Comparison of ENCODE assay signal across 29 cellular contexts in genomic region chr17:35590249-35590824, GRCh38. TPM values are rescaled to one million over a fixed set of nuclear protein-coding genes. Genes with fewer than 3 reads are reported as not detected.
DNase-seq lines count a peak whose midpoint lies in the region; ATAC-seq, FAIRE-seq and TF ChIP-seq lines count a peak whose summit lies in the region.
"Had no signal": no experiment of that assay in that cellular context is flagged by ENCODE, and none has a peak within 500 bp of the region (broad histone marks: within the 10 kb centered on the region; RNA-seq: fewer than 3 reads in every experiment).

No MANE protein-coding gene starts in this region.

- H3K9ac ChIP-seq in DND-41 (ENCODE audit: low read depth, low read length) (no peak overlapping the region), keratinocyte (ENCODE audit: control insufficient read depth, extremely low read depth, insufficient read depth, low read length) (no peak overlapping the region)

- H3K4me3 ChIP-seq in DND-41 (ENCODE audit: low read depth in 1 of 2, low read length in 2 of 2) (no peak overlapping the region), WERI-Rb-1 (ENCODE audit: low read depth, low read length) (no peak overlapping the region; the same call in 1 of the 2 replicates), keratinocyte (ENCODE audit: control insufficient read depth in 2 of 3, extremely low read depth in 1 of 3, insufficient read depth in 2 of 3, low read depth in 1 of 3, low read length in 3 of 3) (no peak overlapping the region)
- H3K4me3 ChIP-seq: body of pancreas, GM12878, heart right ventricle, prostate gland, sigmoid colon, upper lobe of left lung had no signal

- H3K4me1 ChIP-seq in DND-41 (ENCODE audit: insufficient read depth, low read length) = peaks cover 35% of the 10 kb centered on the region
- H3K4me1 ChIP-seq in keratinocyte (ENCODE audit: control insufficient read depth, extremely low read depth, insufficient read depth, low read length) = peaks cover 15% of the 10 kb centered on the region

- H3K36me3 ChIP-seq in DND-41 (ENCODE audit: insufficient read depth, low read length) = peaks cover 16% of the 10 kb centered on the region
- peaks cover 32% of the 10 kb centered on the region for H3K36me3 ChIP-seq in WERI-Rb-1
- H3K36me3 ChIP-seq in keratinocyte (ENCODE audit: control insufficient read depth in 2 of 2, extremely low read depth in 1 of 2, insufficient read depth in 2 of 2, low read length in 2 of 2) = peaks cover 1 to 4% of the 10 kb centered on the region in 2 experiments
- H3K36me3 ChIP-seq: prostate gland had no signal

- H3K9me1 ChIP-seq in keratinocyte (ENCODE audit: control insufficient read depth, extremely low read depth, insufficient read depth, low read length) = no peaks in the 10 kb centered on the region

- DNase-seq in DND-41 = no peak
- DNase-seq in WERI-Rb-1 = no peak
- no peak for DNase-seq in keratinocyte (ENCODE audit: low read depth, low spot score)
- DNase-seq in hippocampal formation (lab: John Stamatoyannopoulos, UW) = no peak
- DNase-seq in medulla oblongata (ENCODE audit: extremely low spot score) = no peak
- DNase-seq: activated CD4-positive, alpha-beta T cell treated with anti-CD3 and anti-CD28 coated beads for 1 hour; activated CD8-positive, alpha-beta T cell treated with anti-CD3 and anti-CD28 coated beads for 36 hours; activated effector memory CD4-positive, alpha-beta T cell treated with anti-CD3 and anti-CD28 coated beads, Interleukin-2, amount 50 U/mL, for 16 hours; body of pancreas; C1 segment of cervical spinal cord; effector CD8-positive, alpha-beta T cell; foreskin fibroblast; heart right ventricle; Kasumi-1; NCI-H1048; NCI-H1694; NCI-H510A; Right ventricle myocardium superior; sigmoid colon; stimulated activated CD4-positive, alpha-beta T cell treated with anti-CD3 and anti-CD28 coated beads, Interleukin-4, amount 100 ng/mL, for 4 hours; stimulated activated naive B cell treated with anti-CD40 and anti-IgM and Interleukin-4, amounts not matched to agents 10 μg/mL and 1 μg/mL and 100 μg/mL, for 72 hours; upper lobe of left lung had no signal

- H3K4me2 ChIP-seq in DND-41 (ENCODE audit: insufficient read depth, low read length) (0 out of 2 replicates have a peak overlapping the region, but pooled peaks have one; percentile 0), keratinocyte (ENCODE audit: control insufficient read depth, extremely low read depth, insufficient read depth, low read depth, low read length) (peak overlapping the region; percentile 37)

- H2AFZ ChIP-seq in DND-41 (ENCODE audit: low read depth, low read length) (no peak overlapping the region), keratinocyte (ENCODE audit: control insufficient read depth, low read length) (no peak overlapping the region)

- FAIRE-seq in keratinocyte (lab: Jason Lieb, UNC) = no peak
- FAIRE-seq: GM12878 had no signal

- peak overlapping the region; percentile 36 for H3K27ac ChIP-seq in C4-2B
- H3K27ac ChIP-seq in DND-41 (ENCODE audit: low read length) = no peak overlapping the region
- peak overlapping the region; percentile 63 for H3K27ac ChIP-seq in WERI-Rb-1
- H3K27ac ChIP-seq in keratinocyte (ENCODE audit: control insufficient read depth, insufficient read depth, low read length) = peak overlapping the region; percentile 98
- H3K27ac ChIP-seq: body of pancreas, heart right ventricle, neutrophil, prostate gland, upper lobe of left lung had no signal

- H3K9me3 ChIP-seq in DND-41 (ENCODE audit: insufficient read depth, low read length, severe bottlenecking) (no peaks in the 10 kb centered on the region), WERI-Rb-1 (ENCODE audit: severe bottlenecking) (no peaks in the 10 kb centered on the region), keratinocyte (ENCODE audit: control insufficient read depth, low read depth, low read length) (no peaks in the 10 kb centered on the region)
- H3K9me3 ChIP-seq: body of pancreas, heart right ventricle, neutrophil, prostate gland, sigmoid colon, upper lobe of left lung had no signal

- no peaks in the 10 kb centered on the region for H4K20me1 ChIP-seq in DND-41 (ENCODE audit: insufficient read depth, low read length)
- H4K20me1 ChIP-seq in keratinocyte (ENCODE audit: control insufficient read depth, extremely low read depth, insufficient read depth, low read length) = peaks cover 7% of the 10 kb centered on the region

- TF ChIP-seq CTCF in C4-2B (conservative IDR thresholded peaks at IDR 0.05) = no peak
- TF ChIP-seq CTCF in DND-41 (IDR thresholded peaks at IDR 0.05; ENCODE audit: borderline replicate concordance, extremely low read depth, low read length, poor library complexity, severe bottlenecking) = no peak
- no peak for TF ChIP-seq CTCF in WERI-Rb-1 (IDR thresholded peaks at IDR 0.05; ENCODE audit: low read depth, low read length)
- no peak for TF ChIP-seq CTCF in keratinocyte (optimal IDR thresholded peaks at IDR 0.05 in 1 of 3, IDR thresholded peaks at IDR 0.05 in 1 of 3, conservative IDR thresholded peaks at IDR 0.05 in 1 of 3; ENCODE audit: extremely low read depth in 1 of 3, insufficient read depth in 2 of 3, low read length in 3 of 3)

- H3K79me2 ChIP-seq in DND-41 (ENCODE audit: insufficient read depth, low read length) (peaks cover 77% of the 10 kb centered on the region), keratinocyte (ENCODE audit: control insufficient read depth, insufficient read depth, low read length) (peaks cover 69% of the 10 kb centered on the region)

- no peak for ATAC-seq in DND-41 (ENCODE audit: insufficient read depth, low read depth)
- no peak for ATAC-seq in GM21367 (IDR thresholded peaks at IDR 0.05; ENCODE audit: unreplicated experiment)
- ATAC-seq: activated CD8-positive, alpha-beta T cell treated with anti-CD3 and anti-CD28 coated beads for 36 hours; body of pancreas; GM12878; heart right ventricle; stimulated activated naive B cell treated with anti-CD40 and anti-IgM and Interleukin-4, amounts not matched to agents 10 μg/mL and 1 μg/mL and 100 μg/mL, for 72 hours had no signal

- dilution Hi-C loops in keratinocyte (cut with MboI; ENCODE audit: extremely low pct_ligation_motif_present, low sequenced_read_pairs) = no loop called here

- H3K27me3 ChIP-seq in DND-41 (ENCODE audit: insufficient read depth, low read length, poor library complexity) = no peaks in the 10 kb centered on the region
- no peaks in the 10 kb centered on the region for H3K27me3 ChIP-seq in WERI-Rb-1 (ENCODE audit: insufficient read depth, low read depth, severe bottlenecking)
- H3K27me3 ChIP-seq in keratinocyte (ENCODE audit: control insufficient read depth, extremely low read depth, insufficient read depth, low read length) = no peaks in the 10 kb centered on the region
- H3K27me3 ChIP-seq: body of pancreas, heart right ventricle, neutrophil, sigmoid colon, upper lobe of left lung had no signal

RNA-seq across cellular contexts. Expression of gene AP2B1, which starts 3.2 kb away (rescaled TPM):
- 151 to 209 TPM (median 189 TPM) in 3 replicates for polyA plus RNA-seq in keratinocyte
- 75.5 TPM for polyA plus RNA-seq in keratinocyte (2011; ENCODE audit: low read depth)
- 159 and 240 TPM in 2 replicates for polyA plus RNA-seq in keratinocyte (2011; cell fraction: cytosol; rRNA removed)
- polyA plus RNA-seq in keratinocyte (2011; cell fraction: nucleus; rRNA removed) = 144 and 149 TPM in 2 replicates
- 42.0 and 163 TPM in 2 replicates for polyA plus RNA-seq in keratinocyte (2012; ENCODE audit: low replicate concordance)
- 179 to 376 TPM (median 320 TPM) in 3 replicates for polyA minus RNA-seq in keratinocyte
- polyA minus RNA-seq in keratinocyte (2011; cell fraction: cytosol; rRNA and poly(A)+ RNA removed) = 215 TPM
- polyA minus RNA-seq in keratinocyte (2011; cell fraction: nucleus; rRNA and poly(A)+ RNA removed) = 98.2 and 178 TPM in 2 replicates

RNA-seq across cellular contexts. Expression of gene PEX12, which starts 12.0 kb away (rescaled TPM):
- 6.4 to 7.7 TPM (median 6.9 TPM) in 3 replicates for polyA plus RNA-seq in keratinocyte
- polyA plus RNA-seq in keratinocyte (2011; ENCODE audit: low read depth) = 4.7 TPM
- 3.0 and 5.2 TPM in 2 replicates for polyA plus RNA-seq in keratinocyte (2011; cell fraction: cytosol; rRNA removed)
- polyA plus RNA-seq in keratinocyte (2011; cell fraction: nucleus; rRNA removed) = 8.5 and 10.6 TPM in 2 replicates
- 3.9 and 5.2 TPM in 2 replicates for polyA plus RNA-seq in keratinocyte (2012; ENCODE audit: low replicate concordance)
- polyA minus RNA-seq in keratinocyte = 4.3 to 7.0 TPM (median 5.8 TPM) in 3 replicates
- 4.0 TPM for polyA minus RNA-seq in keratinocyte (2011; cell fraction: cytosol; rRNA and poly(A)+ RNA removed)
- 3.6 and 5.2 TPM in 2 replicates for polyA minus RNA-seq in keratinocyte (2011; cell fraction: nucleus; rRNA and poly(A)+ RNA removed)

RNA-seq across cellular contexts. Expression of gene SLFN14, which starts 29.7 kb away (rescaled TPM):
- not detected in 3 replicates for polyA plus RNA-seq in keratinocyte
- polyA plus RNA-seq in keratinocyte (2011; ENCODE audit: low read depth) = not detected
- not detected in 2 replicates for polyA plus RNA-seq in keratinocyte (2011; cell fraction: cytosol; rRNA removed)
- not detected in 2 replicates for polyA plus RNA-seq in keratinocyte (2011; cell fraction: nucleus; rRNA removed)
- not detected in 2 replicates for polyA plus RNA-seq in keratinocyte (2012; ENCODE audit: low replicate concordance)
- not detected in 3 replicates for polyA minus RNA-seq in keratinocyte
- not detected for polyA minus RNA-seq in keratinocyte (2011; cell fraction: cytosol; rRNA and poly(A)+ RNA removed)
- not detected in 2 replicates for polyA minus RNA-seq in keratinocyte (2011; cell fraction: nucleus; rRNA and poly(A)+ RNA removed)
- polyA plus RNA-seq: AG04450, esophagus, heart right ventricle, sigmoid colon had no signal

RNA-seq across cellular contexts. Expression of gene SLFN12L, which starts 52.9 kb away (rescaled TPM):
- polyA plus RNA-seq in keratinocyte = 0.05 to 0.09 TPM (median 0.06 TPM) in 3 replicates
- polyA plus RNA-seq in keratinocyte (2011; ENCODE audit: low read depth) = not detected
- polyA plus RNA-seq in keratinocyte (2011; cell fraction: cytosol; rRNA removed) = 0.07 TPM in 1 of 2 replicates, not detected in the other
- polyA plus RNA-seq in keratinocyte (2011; cell fraction: nucleus; rRNA removed) = 0.18 TPM in 1 of 2 replicates, not detected in the other
- 0.08 TPM in 1 of 2 replicates, not detected in the other for polyA plus RNA-seq in keratinocyte (2012; ENCODE audit: low replicate concordance)
- not detected in 3 replicates for polyA minus RNA-seq in keratinocyte
- polyA minus RNA-seq in keratinocyte (2011; cell fraction: cytosol; rRNA and poly(A)+ RNA removed) = not detected
- not detected in 2 replicates for polyA minus RNA-seq in keratinocyte (2011; cell fraction: nucleus; rRNA and poly(A)+ RNA removed)
